13 cellular contexts compared by ENCODE assay signal in genomic region chr3:184814214-184814613, GRCh38. TPM values are rescaled to one million over a fixed set of nuclear protein-coding genes. Genes with fewer than 3 reads are reported as not detected.
A peak's percentile ranks its signal among the peaks of the same experiment; 100 is the strongest.
DNase-seq lines count a peak whose midpoint lies in the region; ATAC-seq and TF ChIP-seq lines count a peak whose summit lies in the region.
"Had no signal": no experiment of that assay in that cellular context is flagged by ENCODE, and none has a peak within 500 bp of the region (broad histone marks: within the 10 kb centered on the region; RNA-seq: fewer than 3 reads in every experiment).

No MANE protein-coding gene starts in this region.

- H3K27ac Mint-ChIP-seq in activated CD8-positive, alpha-beta memory T cell treated with anti-CD3 and anti-CD28 coated beads, Interleukin-2, amount 10 ng/mL, durations not matched to agents 7 days and 5 days, result peak overlapping the region; percentile 81
- H3K27ac Mint-ChIP-seq in activated T-helper 1 cell treated with anti-CD3 and anti-CD28 coated beads, Interleukin-12 subunit alpha, Interleukin-12 subunit beta, Interleukin-2, Interleukin-4 antibody, amounts not matched to agents 30 ng/mL and 10 ng/mL and 1 ng/mL, durations not matched to agents 14 hours and 24 hours and 36 hours, result peak overlapping the region; percentile 95

- peaks cover 53% of the 10 kb centered on the region for H3K4me1 Mint-ChIP-seq in activated CD8-positive, alpha-beta memory T cell treated with anti-CD3 and anti-CD28 coated beads, Interleukin-2, amount 10 ng/mL, durations not matched to agents 7 days and 5 days
- peaks cover 77% of the 10 kb centered on the region for H3K4me1 Mint-ChIP-seq in activated T-helper 1 cell treated with anti-CD3 and anti-CD28 coated beads, Interleukin-12 subunit alpha, Interleukin-12 subunit beta, Interleukin-2, Interleukin-4 antibody, amounts not matched to agents 30 ng/mL and 10 ng/mL and 1 ng/mL, durations not matched to agents 14 hours and 24 hours and 36 hours (ENCODE audit: low read depth)

- intact Hi-C loops in activated T-helper 1 cell treated with anti-CD3 and anti-CD28 coated beads, Interleukin-12 subunit alpha, Interleukin-12 subunit beta, Interleukin-2, Interleukin-4 antibody, amounts not matched to agents 30 ng/mL and 10 ng/mL and 1 ng/mL, durations not matched to agents 14 hours and 24 hours and 36 hours (cut with micrococcal nuclease), result loop anchor here (1.0 to 10.0 kb wide), 6 partner anchors 58 to 1961 kb away; partner anchors contain the start of genes ALG3, EEF1AKMT4, SENP2 and TRA2B
- intact Hi-C loops in vagina (cut with DNase I), result no loop called here

- H3K27me3 Mint-ChIP-seq in activated CD8-positive, alpha-beta memory T cell treated with anti-CD3 and anti-CD28 coated beads, Interleukin-2, amount 10 ng/mL, durations not matched to agents 7 days and 5 days, result peaks cover 3% of the 10 kb centered on the region
- peaks cover 4% of the 10 kb centered on the region for H3K27me3 Mint-ChIP-seq in activated T-helper 1 cell treated with anti-CD3 and anti-CD28 coated beads, Interleukin-12 subunit alpha, Interleukin-12 subunit beta, Interleukin-2, Interleukin-4 antibody, amounts not matched to agents 30 ng/mL and 10 ng/mL and 1 ng/mL, durations not matched to agents 14 hours and 24 hours and 36 hours (ENCODE audit: insufficient read depth)

- no peak overlapping the region for H2AFZ ChIP-seq in Loucy (ENCODE audit: low read length)
- H2AFZ ChIP-seq in smooth muscle cell (ENCODE audit: low read depth), result no peak overlapping the region

- no peaks in the 10 kb centered on the region for H4K20me1 ChIP-seq in Loucy (ENCODE audit: insufficient read depth, low read length, poor library complexity, severe bottlenecking)
- H4K20me1 ChIP-seq in smooth muscle cell (ENCODE audit: low read depth), result peaks cover 3% of the 10 kb centered on the region

- peaks cover 31% of the 10 kb centered on the region for H3K79me2 ChIP-seq in Loucy (ENCODE audit: insufficient read depth, low read length)
- peaks cover 18% of the 10 kb centered on the region for H3K79me2 ChIP-seq in smooth muscle cell (ENCODE audit: low read depth)

- H3K9me3 Mint-ChIP-seq in activated CD8-positive, alpha-beta memory T cell treated with anti-CD3 and anti-CD28 coated beads, Interleukin-2, amount 10 ng/mL, durations not matched to agents 7 days and 5 days (ENCODE audit: low read depth), result no peaks in the 10 kb centered on the region
- no peaks in the 10 kb centered on the region for H3K9me3 Mint-ChIP-seq in activated T-helper 1 cell treated with anti-CD3 and anti-CD28 coated beads, Interleukin-12 subunit alpha, Interleukin-12 subunit beta, Interleukin-2, Interleukin-4 antibody, amounts not matched to agents 30 ng/mL and 10 ng/mL and 1 ng/mL, durations not matched to agents 14 hours and 24 hours and 36 hours
- H3K9me3 Mint-ChIP-seq: immature natural killer cell had no signal

- H3K4me2 ChIP-seq in Loucy (ENCODE audit: low read depth, low read length, poor library complexity, severe bottlenecking), result peak overlapping the region; percentile 95
- peak overlapping the region; percentile 13 for H3K4me2 ChIP-seq in smooth muscle cell

- no peak for TF ChIP-seq CTCF in Loucy (conservative IDR thresholded peaks at IDR 0.05; ENCODE audit: low read length)
- TF ChIP-seq CTCF in smooth muscle cell (IDR thresholded peaks at IDR 0.05; ENCODE audit: borderline replicate concordance, insufficient read depth, poor library complexity, severe bottlenecking), result no peak
- TF ChIP-seq CTCF in vagina (IDR thresholded peaks at IDR 0.05), result no peak

- H3K9ac ChIP-seq in Loucy (ENCODE audit: low read depth, low read length, poor library complexity, severe bottlenecking) (peak overlapping the region; percentile 5), smooth muscle cell (ENCODE audit: low read depth) (peak overlapping the region; percentile 29)

- peaks cover 24% of the 10 kb centered on the region for H3K36me3 Mint-ChIP-seq in activated CD8-positive, alpha-beta memory T cell treated with anti-CD3 and anti-CD28 coated beads, Interleukin-2, amount 10 ng/mL, durations not matched to agents 7 days and 5 days
- H3K36me3 Mint-ChIP-seq in activated T-helper 1 cell treated with anti-CD3 and anti-CD28 coated beads, Interleukin-12 subunit alpha, Interleukin-12 subunit beta, Interleukin-2, Interleukin-4 antibody, amounts not matched to agents 30 ng/mL and 10 ng/mL and 1 ng/mL, durations not matched to agents 14 hours and 24 hours and 36 hours (ENCODE audit: low read depth), result peaks cover 15% of the 10 kb centered on the region

- H3K9me2 ChIP-seq in Loucy (replicated peaks; ENCODE audit: low read depth, low read length), result no peaks in the 10 kb centered on the region

- H3F3A ChIP-seq in Loucy (ENCODE audit: low read depth) (no peaks in the 10 kb centered on the region; the same call in 1 of the 2 replicates), smooth muscle cell (ENCODE audit: low read depth) (peaks cover 4% of the 10 kb centered on the region)

- no peaks in the 10 kb centered on the region for H3K9me3 ChIP-seq in Loucy (ENCODE audit: insufficient read depth, low read depth, low read length)
- no peaks in the 10 kb centered on the region for H3K9me3 ChIP-seq in smooth muscle cell (replicated peaks; ENCODE audit: low read depth)
- H3K9me3 ChIP-seq in vagina, result no peaks in the 10 kb centered on the region
- H3K9me3 ChIP-seq: transverse colon had no signal

- peak overlapping the region; percentile 92 for H3K4me3 Mint-ChIP-seq in activated CD8-positive, alpha-beta memory T cell treated with anti-CD3 and anti-CD28 coated beads, Interleukin-2, amount 10 ng/mL, durations not matched to agents 7 days and 5 days
- H3K4me3 Mint-ChIP-seq in activated T-helper 1 cell treated with anti-CD3 and anti-CD28 coated beads, Interleukin-12 subunit alpha, Interleukin-12 subunit beta, Interleukin-2, Interleukin-4 antibody, amounts not matched to agents 30 ng/mL and 10 ng/mL and 1 ng/mL, durations not matched to agents 14 hours and 24 hours and 36 hours, result peak overlapping the region; percentile 94

- peak; percentile 8 for ATAC-seq in activated CD8-positive, alpha-beta memory T cell treated with anti-CD3 and anti-CD28 coated beads, Interleukin-2, amount 10 ng/mL, durations not matched to agents 7 days and 5 days
- ATAC-seq in GM18517 (IDR thresholded peaks at IDR 0.05; ENCODE audit: unreplicated experiment), result no peak

- no peak for TF ChIP-seq POLR2A in vagina (IDR thresholded peaks at IDR 0.05)

- CTCF ChIA-PET in activated CD8-positive, alpha-beta memory T cell treated with anti-CD3 and anti-CD28 coated beads, Interleukin-2, amount 10 ng/mL, durations not matched to agents 7 days and 5 days (lab: Charles Lee), result interaction anchor here (1.8 to 2.5 kb wide), 2 partner anchors 10 kb away, joined by 7 to 19 read pairs; no protein-coding TSS in a partner anchor

- H3K4me1 ChIP-seq in Loucy (ENCODE audit: insufficient read depth, low read length, poor library complexity, severe bottlenecking) (peaks cover 61% of the 10 kb centered on the region), smooth muscle cell (ENCODE audit: low read depth) (peaks cover 6% of the 10 kb centered on the region), vagina (peaks cover 15% of the 10 kb centered on the region)

- H3K27me3 ChIP-seq in Loucy (ENCODE audit: insufficient read depth, low read length, poor library complexity, severe bottlenecking) (no peaks in the 10 kb centered on the region), smooth muscle cell (ENCODE audit: low read depth) (no peaks in the 10 kb centered on the region), vagina (no peaks in the 10 kb centered on the region)
- H3K27me3 ChIP-seq: transverse colon had no signal

- H3K4me3 ChIP-seq in Loucy (ENCODE audit: low read length, poor library complexity, severe bottlenecking) (peak overlapping the region; percentile 99), smooth muscle cell (no peak overlapping the region), vagina (no peak overlapping the region)
- H3K4me3 ChIP-seq: transverse colon had no signal

- DNase-seq in activated CD8-positive, alpha-beta memory T cell treated with anti-CD3 and anti-CD28 coated beads, Interleukin-2, amount 10 ng/mL, durations not matched to agents 7 days and 5 days, result no peak
- no peak for DNase-seq in activated CD8-positive, alpha-beta memory T cell treated with anti-CD3 and anti-CD28 coated beads, Interleukin-2, amount 50 U/mL, for 48 hours
- DNase-seq in activated T-helper 1 cell treated with anti-CD3 and anti-CD28 coated beads, Interleukin-12 subunit alpha, Interleukin-12 subunit beta, Interleukin-2, Interleukin-4 antibody, amounts not matched to agents 30 ng/mL and 10 ng/mL and 1 ng/mL, durations not matched to agents 14 hours and 24 hours and 36 hours (ENCODE audit: low spot score), result no peak
- DNase-seq in smooth muscle cell (lab: John Stamatoyannopoulos, UW; ENCODE audit: unreplicated experiment) (no peak), vagina (ENCODE audit: extremely low spot score in 2 of 2) (no peak)
- no peak for DNase-seq in central memory CD4-positive, alpha-beta T cell
- DNase-seq: ACHN, DMS79, immature natural killer cell, NCI-H146, transverse colon had no signal

- H3K36me3 ChIP-seq in Loucy (ENCODE audit: insufficient read depth, low read length), result no peaks in the 10 kb centered on the region
- H3K36me3 ChIP-seq in smooth muscle cell (ENCODE audit: low read depth), result no peaks in the 10 kb centered on the region
- no peaks in the 10 kb centered on the region for H3K36me3 ChIP-seq in vagina
- H3K36me3 ChIP-seq: transverse colon had no signal

- peak overlapping the region; percentile 85 for H3K27ac ChIP-seq in smooth muscle cell (ENCODE audit: low read depth)
- H3K27ac ChIP-seq in vagina, result no peak overlapping the region
- H3K27ac ChIP-seq: transverse colon had no signal

RNA-seq across cellular contexts. Expression of gene VPS8, which starts 2.2 kb away (rescaled TPM):
- 10 to 100 TPM; 43.2 to 71.7 TPM for total RNA-seq in activated CD8-positive, alpha-beta memory T cell treated with anti-CD3 and anti-CD28 coated beads, Interleukin-2, amount 10 ng/mL, durations not matched to agents 7 days and 5 days
- 37.8 and 40.3 TPM in 2 replicates for total RNA-seq in activated T-helper 1 cell treated with anti-CD3 and anti-CD28 coated beads, Interleukin-12 subunit alpha, Interleukin-12 subunit beta, Interleukin-2, Interleukin-4 antibody, amounts not matched to agents 30 ng/mL and 10 ng/mL and 1 ng/mL, durations not matched to agents 14 hours and 24 hours and 36 hours
- total RNA-seq in smooth muscle cell, result 42.2 and 53.9 TPM in 2 replicates
- polyA plus RNA-seq in smooth muscle cell, result 16.1 TPM in 2 replicates
- 52.3 TPM for total RNA-seq in vagina
